ENCODE assay signal across 1 cellular context in the genomic region with DNA sequence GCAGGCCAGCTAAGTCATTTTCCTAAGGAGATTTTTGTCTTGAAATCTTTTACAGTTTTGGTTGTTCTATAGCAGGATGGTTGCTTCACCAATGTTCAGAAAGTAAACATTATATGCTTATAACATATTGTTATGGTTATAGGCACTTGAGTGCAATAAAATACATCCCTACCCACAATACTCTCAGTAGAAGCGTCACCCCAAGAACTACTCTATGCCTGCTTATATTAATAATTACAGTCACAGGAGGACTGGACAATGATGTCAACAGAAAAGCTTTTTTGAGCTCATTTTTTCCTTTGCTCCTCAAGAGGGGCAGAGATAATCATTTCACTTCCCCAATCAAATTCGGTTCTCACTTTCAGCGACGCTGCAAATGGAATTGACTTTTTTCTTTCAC.
TF ChIP-seq lines count a peak whose summit lies in the region.

No MANE protein-coding gene starts in this region.

TF ChIP-seq in GM23338, 12 proteins besides CTCF, POLR2A, EP300 and RAD21:
- TF ChIP-seq, protein P1, sequence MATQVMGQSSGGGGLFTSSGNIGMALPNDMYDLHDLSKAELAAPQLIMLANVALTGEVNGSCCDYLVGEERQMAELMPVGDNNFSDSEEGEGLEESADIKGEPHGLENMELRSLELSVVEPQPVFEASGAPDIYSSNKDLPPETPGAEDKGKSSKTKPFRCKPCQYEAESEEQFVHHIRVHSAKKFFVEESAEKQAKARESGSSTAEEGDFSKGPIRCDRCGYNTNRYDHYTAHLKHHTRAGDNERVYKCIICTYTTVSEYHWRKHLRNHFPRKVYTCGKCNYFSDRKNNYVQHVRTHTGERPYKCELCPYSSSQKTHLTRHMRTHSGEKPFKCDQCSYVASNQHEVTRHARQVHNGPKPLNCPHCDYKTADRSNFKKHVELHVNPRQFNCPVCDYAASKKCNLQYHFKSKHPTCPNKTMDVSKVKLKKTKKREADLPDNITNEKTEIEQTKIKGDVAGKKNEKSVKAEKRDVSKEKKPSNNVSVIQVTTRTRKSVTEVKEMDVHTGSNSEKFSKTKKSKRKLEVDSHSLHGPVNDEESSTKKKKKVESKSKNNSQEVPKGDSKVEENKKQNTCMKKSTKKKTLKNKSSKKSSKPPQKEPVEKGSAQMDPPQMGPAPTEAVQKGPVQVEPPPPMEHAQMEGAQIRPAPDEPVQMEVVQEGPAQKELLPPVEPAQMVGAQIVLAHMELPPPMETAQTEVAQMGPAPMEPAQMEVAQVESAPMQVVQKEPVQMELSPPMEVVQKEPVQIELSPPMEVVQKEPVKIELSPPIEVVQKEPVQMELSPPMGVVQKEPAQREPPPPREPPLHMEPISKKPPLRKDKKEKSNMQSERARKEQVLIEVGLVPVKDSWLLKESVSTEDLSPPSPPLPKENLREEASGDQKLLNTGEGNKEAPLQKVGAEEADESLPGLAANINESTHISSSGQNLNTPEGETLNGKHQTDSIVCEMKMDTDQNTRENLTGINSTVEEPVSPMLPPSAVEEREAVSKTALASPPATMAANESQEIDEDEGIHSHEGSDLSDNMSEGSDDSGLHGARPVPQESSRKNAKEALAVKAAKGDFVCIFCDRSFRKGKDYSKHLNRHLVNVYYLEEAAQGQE (IDR thresholded peaks at IDR 0.05; ENCODE audit: unreplicated experiment), result no peak
- no peak for TF ChIP-seq EZH2 (IDR thresholded peaks at IDR 0.05; ENCODE audit: low read depth, unreplicated experiment)
- no peak for TF ChIP-seq POLR2AphosphoS5 (IDR thresholded peaks at IDR 0.05; ENCODE audit: low read depth)
- no peak for TF ChIP-seq STAT1 (IDR thresholded peaks at IDR 0.05; ENCODE audit: unreplicated experiment)
- TF ChIP-seq EZH2phosphoT487 (IDR thresholded peaks at IDR 0.05; ENCODE audit: unreplicated experiment), result no peak
- TF ChIP-seq, protein P2, sequence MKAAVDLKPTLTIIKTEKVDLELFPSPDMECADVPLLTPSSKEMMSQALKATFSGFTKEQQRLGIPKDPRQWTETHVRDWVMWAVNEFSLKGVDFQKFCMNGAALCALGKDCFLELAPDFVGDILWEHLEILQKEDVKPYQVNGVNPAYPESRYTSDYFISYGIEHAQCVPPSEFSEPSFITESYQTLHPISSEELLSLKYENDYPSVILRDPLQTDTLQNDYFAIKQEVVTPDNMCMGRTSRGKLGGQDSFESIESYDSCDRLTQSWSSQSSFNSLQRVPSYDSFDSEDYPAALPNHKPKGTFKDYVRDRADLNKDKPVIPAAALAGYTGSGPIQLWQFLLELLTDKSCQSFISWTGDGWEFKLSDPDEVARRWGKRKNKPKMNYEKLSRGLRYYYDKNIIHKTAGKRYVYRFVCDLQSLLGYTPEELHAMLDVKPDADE (IDR thresholded peaks at IDR 0.05), result no peak
- TF ChIP-seq NANOG (IDR thresholded peaks at IDR 0.05; ENCODE audit: borderline replicate concordance), result no peak
- no peak for TF ChIP-seq JUNB (IDR thresholded peaks at IDR 0.05; ENCODE audit: unreplicated experiment)
- no peak for TF ChIP-seq ZNF331 (CRISPR knock-in tag; IDR thresholded peaks at IDR 0.05; ENCODE audit: low read depth)
- no peak for TF ChIP-seq CREB1 (CRISPR knock-in tag; IDR thresholded peaks at IDR 0.05; ENCODE audit: low read depth)
- TF ChIP-seq, protein P3, sequence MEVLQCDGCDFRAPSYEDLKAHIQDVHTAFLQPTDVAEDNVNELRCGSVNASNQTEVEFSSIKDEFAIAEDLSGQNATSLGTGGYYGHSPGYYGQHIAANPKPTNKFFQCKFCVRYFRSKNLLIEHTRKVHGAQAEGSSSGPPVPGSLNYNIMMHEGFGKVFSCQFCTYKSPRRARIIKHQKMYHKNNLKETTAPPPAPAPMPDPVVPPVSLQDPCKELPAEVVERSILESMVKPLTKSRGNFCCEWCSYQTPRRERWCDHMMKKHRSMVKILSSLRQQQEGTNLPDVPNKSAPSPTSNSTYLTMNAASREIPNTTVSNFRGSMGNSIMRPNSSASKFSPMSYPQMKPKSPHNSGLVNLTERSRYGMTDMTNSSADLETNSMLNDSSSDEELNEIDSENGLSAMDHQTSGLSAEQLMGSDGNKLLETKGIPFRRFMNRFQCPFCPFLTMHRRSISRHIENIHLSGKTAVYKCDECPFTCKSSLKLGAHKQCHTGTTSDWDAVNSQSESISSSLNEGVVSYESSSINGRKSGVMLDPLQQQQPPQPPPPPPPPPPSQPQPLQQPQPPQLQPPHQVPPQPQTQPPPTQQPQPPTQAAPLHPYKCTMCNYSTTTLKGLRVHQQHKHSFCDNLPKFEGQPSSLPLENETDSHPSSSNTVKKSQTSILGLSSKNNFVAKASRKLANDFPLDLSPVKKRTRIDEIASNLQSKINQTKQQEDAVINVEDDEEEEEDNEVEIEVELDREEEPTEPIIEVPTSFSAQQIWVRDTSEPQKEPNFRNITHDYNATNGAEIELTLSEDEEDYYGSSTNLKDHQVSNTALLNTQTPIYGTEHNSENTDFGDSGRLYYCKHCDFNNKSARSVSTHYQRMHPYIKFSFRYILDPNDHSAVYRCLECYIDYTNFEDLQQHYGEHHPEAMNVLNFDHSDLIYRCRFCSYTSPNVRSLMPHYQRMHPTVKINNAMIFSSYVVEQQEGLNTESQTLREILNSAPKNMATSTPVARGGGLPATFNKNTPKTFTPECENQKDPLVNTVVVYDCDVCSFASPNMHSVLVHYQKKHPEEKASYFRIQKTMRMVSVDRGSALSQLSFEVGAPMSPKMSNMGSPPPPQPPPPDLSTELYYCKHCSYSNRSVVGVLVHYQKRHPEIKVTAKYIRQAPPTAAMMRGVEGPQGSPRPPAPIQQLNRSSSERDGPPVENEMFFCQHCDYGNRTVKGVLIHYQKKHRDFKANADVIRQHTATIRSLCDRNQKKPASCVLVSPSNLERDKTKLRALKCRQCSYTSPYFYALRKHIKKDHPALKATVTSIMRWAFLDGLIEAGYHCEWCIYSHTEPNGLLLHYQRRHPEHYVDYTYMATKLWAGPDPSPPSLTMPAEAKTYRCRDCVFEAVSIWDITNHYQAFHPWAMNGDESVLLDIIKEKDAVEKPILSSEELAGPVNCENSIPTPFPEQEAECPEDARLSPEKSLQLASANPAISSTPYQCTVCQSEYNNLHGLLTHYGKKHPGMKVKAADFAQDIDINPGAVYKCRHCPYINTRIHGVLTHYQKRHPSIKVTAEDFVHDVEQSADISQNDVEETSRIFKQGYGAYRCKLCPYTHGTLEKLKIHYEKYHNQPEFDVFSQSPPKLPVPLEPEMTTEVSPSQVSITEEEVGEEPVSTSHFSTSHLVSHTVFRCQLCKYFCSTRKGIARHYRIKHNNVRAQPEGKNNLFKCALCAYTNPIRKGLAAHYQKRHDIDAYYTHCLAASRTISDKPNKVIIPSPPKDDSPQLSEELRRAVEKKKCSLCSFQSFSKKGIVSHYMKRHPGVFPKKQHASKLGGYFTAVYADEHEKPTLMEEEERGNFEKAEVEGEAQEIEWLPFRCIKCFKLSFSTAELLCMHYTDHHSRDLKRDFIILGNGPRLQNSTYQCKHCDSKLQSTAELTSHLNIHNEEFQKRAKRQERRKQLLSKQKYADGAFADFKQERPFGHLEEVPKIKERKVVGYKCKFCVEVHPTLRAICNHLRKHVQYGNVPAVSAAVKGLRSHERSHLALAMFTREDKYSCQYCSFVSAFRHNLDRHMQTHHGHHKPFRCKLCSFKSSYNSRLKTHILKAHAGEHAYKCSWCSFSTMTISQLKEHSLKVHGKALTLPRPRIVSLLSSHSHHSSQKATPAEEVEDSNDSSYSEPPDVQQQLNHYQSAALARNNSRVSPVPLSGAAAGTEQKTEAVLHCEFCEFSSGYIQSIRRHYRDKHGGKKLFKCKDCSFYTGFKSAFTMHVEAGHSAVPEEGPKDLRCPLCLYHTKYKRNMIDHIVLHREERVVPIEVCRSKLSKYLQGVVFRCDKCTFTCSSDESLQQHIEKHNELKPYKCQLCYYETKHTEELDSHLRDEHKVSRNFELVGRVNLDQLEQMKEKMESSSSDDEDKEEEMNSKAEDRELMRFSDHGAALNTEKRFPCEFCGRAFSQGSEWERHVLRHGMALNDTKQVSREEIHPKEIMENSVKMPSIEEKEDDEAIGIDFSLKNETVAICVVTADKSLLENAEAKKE (CRISPR knock-in tag; IDR thresholded peaks at IDR 0.05), result no peak
- TF ChIP-seq ZNF114 (CRISPR knock-in tag; IDR thresholded peaks at IDR 0.05), result no peak
